Comparison of ENCODE assay signal across 1 cellular context in genomic region chr12:6946033-6946919, GRCh38.
TF ChIP-seq lines count a peak whose summit lies in the region.

No MANE protein-coding gene starts in this region.

TF ChIP-seq in K562, 482 proteins besides CTCF, POLR2A, EP300 and RAD21 (continues in another document):
- TF ChIP-seq ATF4 (CRISPR knock-in tag; IDR thresholded peaks at IDR 0.05) (no peak), ZNF507 (tag; conservative IDR thresholded peaks at IDR 0.05) (no peak), ZNF436 (CRISPR knock-in tag; IDR thresholded peaks at IDR 0.05) (no peak), MLLT1 (IDR thresholded peaks at IDR 0.05) (no peak), ZBTB33 (CRISPR knock-in tag; IDR thresholded peaks at IDR 0.05) (no peak), POLR2AphosphoS5 (IDR thresholded peaks at IDR 0.05; ENCODE audit: control insufficient read depth, insufficient read depth, low read depth, low read length) (no peak), SMAD3 (CRISPR knock-in tag; conservative IDR thresholded peaks at IDR 0.05) (no peak), ZNF174 (CRISPR knock-in tag; IDR thresholded peaks at IDR 0.05) (no peak), CREB5 (CRISPR knock-in tag; IDR thresholded peaks at IDR 0.05) (no peak), KDM1A (IDR thresholded peaks at IDR 0.05) (no peak), POU5F1 (IDR thresholded peaks at IDR 0.05; ENCODE audit: borderline replicate concordance, low read depth, low read length, partially characterized antibody) (no peak), CUX1 (CRISPR knock-in tag; IDR thresholded peaks at IDR 0.05) (no peak), LCOR (CRISPR knock-in tag; IDR thresholded peaks at IDR 0.05) (no peak), NR2F6 (CRISPR knock-in tag; IDR thresholded peaks at IDR 0.05) (no peak), CREBBP (IDR thresholded peaks at IDR 0.05; ENCODE audit: low read depth, low read length) (no peak), MCM7 (IDR thresholded peaks at IDR 0.05) (no peak), RERE (CRISPR knock-in tag; IDR thresholded peaks at IDR 0.05; ENCODE audit: borderline replicate concordance) (no peak), ZBTB8A (IDR thresholded peaks at IDR 0.05; ENCODE audit: partially characterized antibody) (no peak), CXXC5 (CRISPR knock-in tag; IDR thresholded peaks at IDR 0.05) (0 out of 2 replicates have a peak, but pooled peaks have one; percentile 19), POLR3G (IDR thresholded peaks at IDR 0.05; ENCODE audit: extremely low read depth, insufficient read length, insufficient replicate concordance) (no peak), HMG20A (CRISPR knock-in tag; conservative IDR thresholded peaks at IDR 0.05) (no peak), TGIF2 (CRISPR knock-in tag; IDR thresholded peaks at IDR 0.05) (no peak), ERF (CRISPR knock-in tag; IDR thresholded peaks at IDR 0.05) (no peak), MTA1 (IDR thresholded peaks at IDR 0.05; ENCODE audit: borderline replicate concordance) (no peak), HDAC8 (tag; IDR thresholded peaks at IDR 0.05) (no peak), RNF219 (CRISPR knock-in tag; IDR thresholded peaks at IDR 0.05) (no peak), BRD9 (IDR thresholded peaks at IDR 0.05; ENCODE audit: low read depth, partially characterized antibody) (no peak), ZNF668 (CRISPR knock-in tag; IDR thresholded peaks at IDR 0.05) (no peak), SIX5 (IDR thresholded peaks at IDR 0.05; ENCODE audit: borderline replicate concordance in 1 of 2, insufficient read depth in 1 of 2, low read depth in 1 of 2, low read length in 2 of 2) (no peak), ZNF707 (CRISPR knock-in tag; conservative IDR thresholded peaks at IDR 0.05) (no peak), CCNT2 (IDR thresholded peaks at IDR 0.05; ENCODE audit: borderline replicate concordance, extremely low read depth, insufficient read length, low read depth, low read length) (no peak), TAF15 (IDR thresholded peaks at IDR 0.05; ENCODE audit: low read depth, low read length) (no peak), CBX3 (IDR thresholded peaks at IDR 0.05; ENCODE audit: borderline replicate concordance in 1 of 2, low read length in 2 of 2) (no peak), NR2C2 (CRISPR knock-in tag; IDR thresholded peaks at IDR 0.05) (no peak), NR2C2 (tag; IDR thresholded peaks at IDR 0.05) (no peak), RBM17 (IDR thresholded peaks at IDR 0.05; ENCODE audit: borderline replicate concordance, low read depth, low read length) (no peak), MXI1 (IDR thresholded peaks at IDR 0.05; ENCODE audit: low read depth, low read length) (0 out of 2 replicates have a peak, but pooled peaks have one; percentile 16), ZSCAN29 (IDR thresholded peaks at IDR 0.05) (no peak), HDAC1 (IDR thresholded peaks at IDR 0.05) (no peak), ZNF24 (IDR thresholded peaks at IDR 0.05) (no peak), MTA3 (IDR thresholded peaks at IDR 0.05; ENCODE audit: borderline replicate concordance) (no peak), CBFA2T2 (conservative IDR thresholded peaks at IDR 0.05) (0 out of 2 replicates have a peak, but pooled peaks have one; percentile 21), CREB3L1 (IDR thresholded peaks at IDR 0.05; ENCODE audit: borderline replicate concordance, low read depth) (no peak), CREB3 (tag; conservative IDR thresholded peaks at IDR 0.05; ENCODE audit: low read depth) (no peak)
